Comparison of ENCODE assay signal across 14 cellular contexts in the genomic region with DNA sequence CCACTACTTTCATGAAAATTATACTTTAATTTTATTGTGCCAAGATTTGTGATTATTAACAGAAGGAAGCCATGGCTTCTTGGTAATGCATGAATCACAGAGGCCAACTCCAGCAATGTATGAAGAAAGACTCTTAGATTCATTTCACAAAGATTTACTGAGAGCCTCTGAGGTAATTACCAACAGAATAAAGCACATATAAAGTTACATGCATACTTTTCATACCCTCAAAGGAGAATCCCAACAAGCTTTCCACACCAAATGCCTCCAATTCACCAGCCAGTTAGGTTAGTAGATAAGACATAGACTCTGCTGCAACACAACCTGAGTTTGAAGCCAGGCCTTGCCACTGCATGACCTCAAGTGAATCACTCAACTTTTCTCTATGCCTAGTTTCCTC. TPM values are rescaled to one million over a fixed set of nuclear protein-coding genes. Genes with fewer than 3 reads are reported as not detected.
A peak's percentile ranks its signal among the peaks of the same experiment; 100 is the strongest.
DNase-seq lines count a peak whose midpoint lies in the region; ATAC-seq, FAIRE-seq and TF ChIP-seq lines count a peak whose summit lies in the region.
"Had no signal": no experiment of that assay in that cellular context is flagged by ENCODE, and none has a peak within 500 bp of the region (broad histone marks: within the 10 kb centered on the region; RNA-seq: fewer than 3 reads in every experiment).

No MANE protein-coding gene starts in this region.

- no peaks in the 10 kb centered on the region for H3K9me3 Mint-ChIP-seq in activated CD4-positive, alpha-beta T cell treated with anti-CD3 and anti-CD28 coated beads for 36 hours (ENCODE audit: low read depth)
- no peaks in the 10 kb centered on the region for H3K9me3 Mint-ChIP-seq in astrocyte (ENCODE audit: unreplicated experiment)
- H3K9me3 Mint-ChIP-seq in naive thymus-derived CD4-positive, alpha-beta T cell: no peaks in the 10 kb centered on the region

- H3K9me3 ChIP-seq in astrocyte (ENCODE audit: insufficient read depth, low read depth, low read length): no peaks in the 10 kb centered on the region
- no peaks in the 10 kb centered on the region for H3K9me3 ChIP-seq in naive thymus-derived CD4-positive, alpha-beta T cell (ENCODE audit: control insufficient read depth in 2 of 3, low read length in 3 of 3)
- no peaks in the 10 kb centered on the region for H3K9me3 ChIP-seq in aorta (ENCODE audit: control insufficient read depth, low read length)
- H3K9me3 ChIP-seq: A549 had no signal

- H3K79me2 ChIP-seq in astrocyte (ENCODE audit: insufficient read depth, low read length): peaks cover 11% of the 10 kb centered on the region

- peak; percentile 1 for ATAC-seq in activated CD4-positive, alpha-beta T cell treated with anti-CD3 and anti-CD28 coated beads for 36 hours
- no peak for ATAC-seq in naive thymus-derived CD4-positive, alpha-beta T cell
- ATAC-seq in HG02981 (IDR thresholded peaks at IDR 0.05; ENCODE audit: unreplicated experiment): no peak
- ATAC-seq in aorta (ENCODE audit: low FRiP score): no peak
- ATAC-seq: A549, K562 had no signal

- CTCF ChIA-PET in activated CD4-positive, alpha-beta T cell treated with anti-CD3 and anti-CD28 coated beads for 36 hours (lab: Charles Lee): interaction anchor here (0.6 kb wide), 1 partner anchor 170 kb away, joined by 3 read pairs; no protein-coding TSS in a partner anchor
- CTCF ChIA-PET in naive thymus-derived CD4-positive, alpha-beta T cell (lab: Charles Lee): no interaction called here

- no peaks in the 10 kb centered on the region for H3K27me3 ChIP-seq in astrocyte (ENCODE audit: insufficient read depth, low read length)
- H3K27me3 ChIP-seq in naive thymus-derived CD4-positive, alpha-beta T cell (ENCODE audit: control insufficient read depth in 2 of 2, insufficient read depth in 2 of 2, low read length in 2 of 2): no peaks in the 10 kb centered on the region
- H3K27me3 ChIP-seq in aorta (ENCODE audit: control insufficient read depth in 1 of 2, insufficient read depth in 2 of 2, low read length in 1 of 2): no peaks in the 10 kb centered on the region

- no peak for TF ChIP-seq CTCF in astrocyte (IDR thresholded peaks at IDR 0.05; ENCODE audit: insufficient read depth, low read depth, low read length)

- no peak overlapping the region for H3K4me3 Mint-ChIP-seq in activated CD4-positive, alpha-beta T cell treated with anti-CD3 and anti-CD28 coated beads for 36 hours
- no peak overlapping the region for H3K4me3 Mint-ChIP-seq in astrocyte (ENCODE audit: unreplicated experiment)
- peak overlapping the region in 8 of 10 donors; percentile 1 to 71 (median 46) for H3K4me3 Mint-ChIP-seq in naive thymus-derived CD4-positive, alpha-beta T cell

- H3K4me1 ChIP-seq in astrocyte (ENCODE audit: insufficient read depth, low read length): no peaks in the 10 kb centered on the region
- H3K4me1 ChIP-seq in naive thymus-derived CD4-positive, alpha-beta T cell (ENCODE audit: control insufficient read depth in 2 of 2, insufficient read depth in 2 of 2, low read length in 2 of 2): peaks cover 18 to 49% of the 10 kb centered on the region in 2 donors
- H3K4me1 ChIP-seq in aorta (ENCODE audit: control insufficient read depth in 1 of 2, insufficient read depth in 2 of 2, low read length in 2 of 2): no peaks in the 10 kb centered on the region
- H3K4me1 ChIP-seq: A549 had no signal

- intact Hi-C loops in activated CD4-positive, alpha-beta T cell treated with anti-CD3 and anti-CD28 coated beads for 36 hours (cut with DNase I, micrococcal nuclease): loop anchor here (5.0 kb wide), 2 partner anchors 40 to 170 kb away; partner anchors contain the start of genes HBS1L (in 1 of the 2) and MYB (in 1 of the 2)
- intact Hi-C loops in naive thymus-derived CD4-positive, alpha-beta T cell (cut with micrococcal nuclease): loop anchor here in 1 of 2 donors (5.0 kb wide), 1 partner anchor 840 kb away; no protein-coding TSS in a partner anchor
- intact Hi-C loops in aorta (cut with DNase I): no loop called here

- no peaks in the 10 kb centered on the region for H3K36me3 ChIP-seq in astrocyte (ENCODE audit: insufficient read depth, low read length)
- no peaks in the 10 kb centered on the region for H3K36me3 ChIP-seq in naive thymus-derived CD4-positive, alpha-beta T cell (ENCODE audit: control insufficient read depth in 2 of 3, insufficient read depth in 3 of 3, low read length in 3 of 3)
- no peaks in the 10 kb centered on the region for H3K36me3 ChIP-seq in aorta (ENCODE audit: control insufficient read depth in 1 of 2, insufficient read depth in 2 of 2, low read length in 1 of 2)

- no peak for FAIRE-seq in astrocyte (lab: Jason Lieb, UNC)
- FAIRE-seq: A549, K562 had no signal

- no peak overlapping the region for H3K27ac ChIP-seq in astrocyte (ENCODE audit: low read depth, low read length)
- peak overlapping the region; percentile 44 for H3K27ac ChIP-seq in naive thymus-derived CD4-positive, alpha-beta T cell (ENCODE audit: low read depth, low read length)
- H3K27ac ChIP-seq in aorta (ENCODE audit: low read depth in 1 of 2, low read length in 2 of 2): no peak overlapping the region
- H3K27ac ChIP-seq: A549, PC-9 had no signal

- no peak overlapping the region for H3K4me3 ChIP-seq in astrocyte (ENCODE audit: insufficient read depth, low read depth, low read length)
- H3K4me3 ChIP-seq in naive thymus-derived CD4-positive, alpha-beta T cell (ENCODE audit: low read length): no peak overlapping the region
- no peak overlapping the region for H3K4me3 ChIP-seq in aorta (ENCODE audit: low read length in 2 of 2)
- H3K4me3 ChIP-seq: A549, K562, PC-9, skin epidermis had no signal

- peaks cover 18% of the 10 kb centered on the region for H4K20me1 ChIP-seq in astrocyte (ENCODE audit: insufficient read depth, low read length)

- DNase-seq in activated CD4-positive, alpha-beta T cell treated with anti-CD3 and anti-CD28 coated beads for 36 hours: no peak
- no peak for DNase-seq in activated CD4-positive, alpha-beta T cell treated with anti-CD3 and anti-CD28 coated beads, Interleukin-2, amount 50 U/mL, for 48 hours
- DNase-seq in HS-5 (ENCODE audit: low read depth): peak; percentile 40
- DNase-seq in astrocyte (ENCODE audit: low read depth): peak; percentile 33
- DNase-seq in naive thymus-derived CD4-positive, alpha-beta T cell: no peak
- no peak for DNase-seq in NCI-H2196 (lab: John Stamatoyannopoulos, UW; ENCODE audit: unreplicated experiment)
- DNase-seq in aorta: no peak
- DNase-seq: caudate nucleus, NCI-H2171 treated with DMSO at 0.1 percent for 48 hours, PC-9 had no signal

- peaks cover 62% of the 10 kb centered on the region for H3K4me1 Mint-ChIP-seq in activated CD4-positive, alpha-beta T cell treated with anti-CD3 and anti-CD28 coated beads for 36 hours
- H3K4me1 Mint-ChIP-seq in astrocyte (ENCODE audit: low read depth, unreplicated experiment): peaks cover 25% of the 10 kb centered on the region
- H3K4me1 Mint-ChIP-seq in naive thymus-derived CD4-positive, alpha-beta T cell: peaks cover 39 to 85% (median 68%) of the 10 kb centered on the region in 7 donors

- no peak overlapping the region for H2AFZ ChIP-seq in astrocyte (ENCODE audit: low read depth, low read length)
- H2AFZ ChIP-seq: PC-9 had no signal

- no peak overlapping the region for H3K9ac ChIP-seq in astrocyte (ENCODE audit: low read length)

- POLR2A ChIA-PET in activated CD4-positive, alpha-beta T cell treated with anti-CD3 and anti-CD28 coated beads for 36 hours (lab: Charles Lee): interaction anchor here (1.4 kb wide), 1 partner anchor 168 kb away, joined by 6 read pairs; the partner anchor contains the start of gene MYB
- POLR2A ChIA-PET in naive thymus-derived CD4-positive, alpha-beta T cell (lab: Charles Lee): interaction anchor here (1.1 kb wide), 1 partner anchor 137 kb away, joined by 3 read pairs; no protein-coding TSS in a partner anchor

- no peak overlapping the region for H3K4me2 ChIP-seq in astrocyte (ENCODE audit: low read length)
- H3K4me2 ChIP-seq: A549, PC-9 had no signal

- H3K27ac Mint-ChIP-seq in activated CD4-positive, alpha-beta T cell treated with anti-CD3 and anti-CD28 coated beads for 36 hours: peak overlapping the region; percentile 33
- H3K27ac Mint-ChIP-seq in astrocyte (ENCODE audit: unreplicated experiment): no peak overlapping the region
- H3K27ac Mint-ChIP-seq in naive thymus-derived CD4-positive, alpha-beta T cell: peak overlapping the region; percentile 76 to 85 (median 82)

- no peaks in the 10 kb centered on the region for H3K27me3 Mint-ChIP-seq in activated CD4-positive, alpha-beta T cell treated with anti-CD3 and anti-CD28 coated beads for 36 hours
- H3K27me3 Mint-ChIP-seq in astrocyte (ENCODE audit: low read depth, unreplicated experiment): no peaks in the 10 kb centered on the region
- H3K27me3 Mint-ChIP-seq in naive thymus-derived CD4-positive, alpha-beta T cell: no peaks in the 10 kb centered on the region

- H3K36me3 Mint-ChIP-seq in activated CD4-positive, alpha-beta T cell treated with anti-CD3 and anti-CD28 coated beads for 36 hours (ENCODE audit: low read depth): peaks cover 23% of the 10 kb centered on the region
- no peaks in the 10 kb centered on the region for H3K36me3 Mint-ChIP-seq in astrocyte (ENCODE audit: low read depth, unreplicated experiment)
- peaks cover 0 to 34% (median 4%) of the 10 kb centered on the region in 5 donors for H3K36me3 Mint-ChIP-seq in naive thymus-derived CD4-positive, alpha-beta T cell

RNA-seq across cellular contexts. Expression of gene HBS1L, which starts 41.9 kb away (rescaled TPM):
- total RNA-seq in activated CD4-positive, alpha-beta T cell treated with anti-CD3 and anti-CD28 coated beads for 36 hours: 100 to 1,000 TPM; 133 to 141 TPM
- total RNA-seq in astrocyte (87.8 and 90.4 TPM in 2 replicates), aorta (10 to 100 TPM; 59.2 to 61.0 TPM)
- total RNA-seq in naive thymus-derived CD4-positive, alpha-beta T cell: 100 to 1,000 TPM in 1 of 5 experiments, 10 to 100 TPM in 4; 70.0 to 112 (median 83.1) TPM
- 10 to 100 TPM; 61.4 to 70.5 TPM for polyA plus RNA-seq in naive thymus-derived CD4-positive, alpha-beta T cell
- 10 to 100 TPM; 21.9 to 37.6 TPM for polyA plus RNA-seq in aorta

Comparison
In these comparisons a context has a peak if more than half of its experiments do, and no peak if none do; other contexts are left out.
1. DNase-seq: peak in HS-5 (single experiment) and astrocyte (single experiment); none in activated CD4-positive, alpha-beta T cell treated with anti-CD3 and anti-CD28 coated beads for 36 hours (single experiment), activated CD4-positive, alpha-beta T cell treated with anti-CD3 and anti-CD28 coated beads, Interleukin-2, amount 50 U/mL, for 48 hours (0 of 2), naive thymus-derived CD4-positive, alpha-beta T cell (0 of 9), NCI-H2196 (single experiment) and aorta (0 of 2).
2. H3K4me3 Mint-ChIP-seq: peak in naive thymus-derived CD4-positive, alpha-beta T cell (8 of 10); none in activated CD4-positive, alpha-beta T cell treated with anti-CD3 and anti-CD28 coated beads for 36 hours (single experiment) and astrocyte (single experiment).
3. intact Hi-C loops: an anchor here in activated CD4-positive, alpha-beta T cell treated with anti-CD3 and anti-CD28 coated beads for 36 hours (5.0 kb wide); none called in aorta.